Comparison of ENCODE assay signal across 37 cellular contexts in the genomic region with DNA sequence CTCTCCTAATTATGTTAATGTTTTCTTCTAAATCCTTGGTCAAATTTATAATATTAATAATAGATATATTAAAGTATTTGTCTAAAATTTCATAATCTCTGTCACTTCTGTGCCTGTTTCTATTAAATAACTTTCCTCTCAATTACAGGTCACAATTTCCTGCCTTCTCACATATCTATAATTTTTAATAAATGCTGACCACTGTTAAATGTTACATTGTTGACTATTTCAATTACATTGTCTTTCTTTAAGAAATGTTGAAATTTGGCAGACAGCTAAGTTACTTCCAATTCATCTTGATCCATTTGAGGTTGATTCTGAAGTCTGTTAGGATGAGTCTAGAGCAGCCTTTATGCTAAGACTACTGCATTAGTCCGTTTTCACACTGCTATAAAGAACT. TPM values are rescaled to one million over a fixed set of nuclear protein-coding genes. Genes with fewer than 3 reads are reported as not detected.
"Had no signal": no experiment of that assay in that cellular context is flagged by ENCODE, and none has a peak within 500 bp of the region (broad histone marks: within the 10 kb centered on the region; RNA-seq: fewer than 3 reads in every experiment).

No MANE protein-coding gene starts in this region.

- H3K36me3 ChIP-seq: MG63 had no signal

- DNase-seq: Karpas-422, MG63, MM.1S, MV-4-11, NCI-H1048, NCI-H1092, NCI-H1092 treated with DMSO at 0.1 percent for 48 hours, NCI-H1105, NCI-H1105 treated with DMSO at 0.1 percent for 48 hours, NCI-H1417, NCI-H1417 treated with DMSO at 0.1 percent for 48 hours, NCI-H1436, NCI-H1436 treated with DMSO at 0.1 percent for 48 hours, NCI-H146, NCI-H1694, NCI-H1694 treated with DMSO at 0.1 percent for 48 hours, NCI-H187, NCI-H187 treated with DMSO at 0.1 percent for 48 hours, NCI-H1930, NCI-H2029, NCI-H2029 treated with DMSO at 0.1 percent for 48 hours, NCI-H2081, NCI-H2081 treated with DMSO at 0.1 percent for 48 hours, NCI-H2107, NCI-H2171, NCI-H2171 treated with DMSO at 0.1 percent for 48 hours, NCI-H2227 treated with DMSO at 0.1 percent for 48 hours, NCI-H226, NCI-H345, NCI-H446, NCI-H446 treated with DMSO at 0.1 percent for 48 hours, NCI-H510A, NCI-H510A treated with DMSO at 0.1 percent for 48 hours, NCI-H524 had no signal

- H3K4me3 ChIP-seq: MG63 had no signal

- H3K27me3 ChIP-seq: MG63 had no signal

RNA-seq across cellular contexts. Expression of a gene that starts 41.7 kb away (rescaled TPM):
- total RNA-seq: LHCN-M2, MCF 10A, NCI-H460 had no signal

RNA-seq across cellular contexts. Expression of a gene that starts 56.0 kb away (rescaled TPM):
- total RNA-seq: MCF 10A had no signal
